Comparison of ENCODE assay signal across 19 cellular contexts in genomic region chr20:58991720-58992119, GRCh38. TPM values are rescaled to one million over a fixed set of nuclear protein-coding genes. Genes with fewer than 3 reads are reported as not detected.
A peak's percentile ranks its signal among the peaks of the same experiment; 100 is the strongest.
DNase-seq lines count a peak whose midpoint lies in the region; ATAC-seq and TF ChIP-seq lines count a peak whose summit lies in the region.
"Had no signal": no experiment of that assay in that cellular context is flagged by ENCODE, and none has a peak within 500 bp of the region (broad histone marks: within the 10 kb centered on the region; RNA-seq: fewer than 3 reads in every experiment).

No MANE protein-coding gene starts in this region.

- no peak overlapping the region for H3K9ac ChIP-seq in endocrine pancreas (ENCODE audit: control insufficient read depth, insufficient read depth, low read length)
- H3K9ac ChIP-seq: BLaER1 treated with 17β-estradiol and CSF1 and Interleukin-3, amounts not matched to agents 10 nM and 100 nM; parathyroid adenoma had no signal

- no peak for TF ChIP-seq CTCF in RWPE2 (IDR thresholded peaks at IDR 0.05; ENCODE audit: poor library complexity, severe bottlenecking)
- TF ChIP-seq CTCF in progenitor cell of endocrine pancreas (IDR thresholded peaks at IDR 0.05; ENCODE audit: unreplicated experiment) = no peak

- H3K27me3 ChIP-seq in RWPE2 (ENCODE audit: insufficient read depth, poor library complexity, severe bottlenecking) (no peaks in the 10 kb centered on the region), endocrine pancreas (ENCODE audit: control insufficient read depth, insufficient read depth, low read length) (no peaks in the 10 kb centered on the region)
- H3K27me3 ChIP-seq: BLaER1 treated with 17β-estradiol and CSF1 and Interleukin-3, amounts not matched to agents 10 nM and 100 nM; Peyer's patch had no signal

- H3K9me3 Mint-ChIP-seq in progenitor cell of endocrine pancreas (ENCODE audit: low read depth) = no peaks in the 10 kb centered on the region

- no peaks in the 10 kb centered on the region for H3K27me3 Mint-ChIP-seq in progenitor cell of endocrine pancreas

- H3K27ac Mint-ChIP-seq in progenitor cell of endocrine pancreas = peak overlapping the region; percentile 84

- in situ Hi-C loops in G401 (cut with HindIII; ENCODE audit: low sequenced_read_pairs) = no loop called here

- no peak overlapping the region for H3K27ac ChIP-seq in RWPE2 (ENCODE audit: poor library complexity, severe bottlenecking)
- H3K27ac ChIP-seq: BLaER1 treated with 17β-estradiol and CSF1 and Interleukin-3, amounts not matched to agents 10 nM and 100 nM; left ventricle myocardium inferior; parathyroid adenoma; Peyer's patch had no signal

- H3K9me3 ChIP-seq in RWPE2 (ENCODE audit: severe bottlenecking) = no peaks in the 10 kb centered on the region
- no peaks in the 10 kb centered on the region for H3K9me3 ChIP-seq in endocrine pancreas (ENCODE audit: control insufficient read depth, low read length)
- H3K9me3 ChIP-seq: BLaER1 treated with 17β-estradiol and CSF1 and Interleukin-3, amounts not matched to agents 10 nM and 100 nM; left ventricle myocardium inferior; Peyer's patch had no signal

- H3K4me1 ChIP-seq in RWPE2 (ENCODE audit: insufficient read depth, poor library complexity, severe bottlenecking) (no peaks in the 10 kb centered on the region), endocrine pancreas (ENCODE audit: control insufficient read depth, insufficient read depth, low read length) (peaks cover 11% of the 10 kb centered on the region)
- H3K4me1 ChIP-seq: Peyer's patch had no signal

- ATAC-seq in RWPE2 (ENCODE audit: low read depth) = no peak

- H3K4me3 ChIP-seq in RWPE2 (ENCODE audit: severe bottlenecking) (no peak overlapping the region), endocrine pancreas (ENCODE audit: control insufficient read depth, insufficient read depth, low read length) (peak overlapping the region; percentile 49)
- H3K4me3 ChIP-seq: BLaER1 treated with 17β-estradiol and CSF1 and Interleukin-3, amounts not matched to agents 10 nM and 100 nM; left ventricle myocardium inferior; Peyer's patch; smooth muscle cell had no signal

- peaks cover 25% of the 10 kb centered on the region for H3K4me1 Mint-ChIP-seq in progenitor cell of endocrine pancreas (ENCODE audit: low read depth)

- H3K36me3 Mint-ChIP-seq in progenitor cell of endocrine pancreas (ENCODE audit: insufficient read depth) = peaks cover 51% of the 10 kb centered on the region

- no peak overlapping the region for H3K4me3 Mint-ChIP-seq in progenitor cell of endocrine pancreas (ENCODE audit: low read depth)

- DNase-seq in RWPE2 (ENCODE audit: low spot score) (peak; percentile 40), progenitor cell of endocrine pancreas (ENCODE audit: low spot score, unreplicated experiment) (no peak), SKM-1 treated with dmso at 0.1 percent for 144 hours (lab: John Stamatoyannopoulos, UW; ENCODE audit: unreplicated experiment) (no peak), G401 (ENCODE audit: low spot score) (no peak), T-helper 1 cell (no peak)
- DNase-seq: activated CD4-positive, alpha-beta T cell treated with anti-CD3 and anti-CD28 coated beads, Interleukin-2, amount 50 U/mL, for 4 hours; cerebellar nuclear complex; foreskin fibroblast; GDM1; left ventricle myocardium inferior; NCI-H2081; NCI-H524 treated with DMSO at 0.1 percent for 48 hours had no signal

- H3K36me3 ChIP-seq in RWPE2 (ENCODE audit: low read depth) = peaks cover 100% of the 10 kb centered on the region
- no peaks in the 10 kb centered on the region for H3K36me3 ChIP-seq in endocrine pancreas (ENCODE audit: control insufficient read depth, insufficient read depth, low read length)

RNA-seq across cellular contexts. Expression of gene NELFCD, which starts 10.7 kb away (rescaled TPM):
- 116 and 122 TPM in 2 replicates for total RNA-seq in progenitor cell of endocrine pancreas
- total RNA-seq in G401 (2014; rRNA removed; shearing (Covaris generic)) = 58.0 and 58.9 TPM in 2 replicates

RNA-seq across cellular contexts. Expression of gene CTSZ, which starts 15.3 kb away (rescaled TPM):
- 61.4 and 65.6 TPM in 2 replicates for total RNA-seq in progenitor cell of endocrine pancreas
- not detected in 2 replicates for total RNA-seq in G401 (2014; rRNA removed; shearing (Covaris generic))

RNA-seq across cellular contexts. Expression of gene TUBB1, which starts 27.5 kb away (rescaled TPM):
- total RNA-seq in progenitor cell of endocrine pancreas = 0.16 and 0.19 TPM in 2 replicates
- total RNA-seq in G401 (2014; rRNA removed; shearing (Covaris generic)) = not detected in 2 replicates
- total RNA-seq: myocyte, Peyer's patch, ureter had no signal

RNA-seq across cellular contexts. Expression of gene ATP5F1E, which starts 40.4 kb away (rescaled TPM):
- 55.9 and 69.7 TPM in 2 replicates for total RNA-seq in progenitor cell of endocrine pancreas
- 35.4 and 51.3 TPM in 2 replicates for total RNA-seq in G401 (2014; rRNA removed; shearing (Covaris generic))

RNA-seq across cellular contexts. Expression of gene PRELID3B, which starts 50.9 kb away (rescaled TPM):
- total RNA-seq in progenitor cell of endocrine pancreas = 50.1 and 52.8 TPM in 2 replicates
- total RNA-seq in G401 (2014; rRNA removed; shearing (Covaris generic)) = 49.6 and 76.2 TPM in 2 replicates

Comparison
In these comparisons a context has a peak if more than half of its experiments do, and no peak if none do; other contexts are left out.
1. RNA of gene CTSZ, which starts 15.3 kb away (total RNA-seq): 61.4 to 65.6 TPM in progenitor cell of endocrine pancreas; not detected in G401; every median in the first group is over 10 times any median in the second.